Comparison of ENCODE assay signal across 8 cellular contexts in the genomic region with DNA sequence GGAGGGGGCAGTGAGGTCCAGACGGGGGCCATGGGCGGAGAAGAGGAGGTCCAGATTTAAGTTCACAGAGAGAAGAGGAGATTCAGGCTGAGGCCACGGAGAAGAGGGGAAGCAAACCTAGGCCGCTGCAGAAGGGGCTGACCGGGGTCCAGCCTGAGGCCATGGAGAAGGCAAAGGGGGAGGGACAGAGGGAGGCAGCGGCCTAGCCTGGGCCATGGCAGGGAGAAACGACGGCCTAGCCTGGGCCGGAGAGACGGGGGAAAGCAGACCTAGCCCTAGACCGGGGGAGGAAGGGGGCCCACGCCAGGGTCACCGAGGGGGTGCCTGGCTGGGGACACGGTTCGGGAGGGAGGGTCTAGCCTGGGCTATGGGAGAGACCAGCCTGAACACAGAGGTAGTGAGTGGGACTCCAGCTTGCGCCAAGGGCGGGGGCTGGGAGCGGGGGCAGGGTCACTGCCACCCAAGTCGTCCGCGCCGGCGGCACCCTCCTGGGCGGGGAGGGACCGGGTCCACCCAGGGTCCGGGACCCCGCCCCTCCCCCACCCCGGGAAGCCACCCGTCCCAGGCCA. TPM values are rescaled to one million over a fixed set of nuclear protein-coding genes. Genes with fewer than 3 reads are reported as not detected.
DNase-seq lines count a peak whose midpoint lies in the region; ATAC-seq and TF ChIP-seq lines count a peak whose summit lies in the region.

No MANE protein-coding gene starts in this region.

- H3K9me3 Mint-ChIP-seq in dendritic cell treated with granulocyte-macrophage colony-stimulating factor and Interleukin-4, amounts not matched to agents 40 ng/mL and 50 ng/mL, for 4 days: no peaks in the 10 kb centered on the region

- peak overlapping the region; percentile 94 to 98 for H3K4ac ChIP-seq in mesenchymal stem cell (ENCODE audit: low read depth in 1 of 2, low read length in 2 of 2)

- H3F3A ChIP-seq in PC-3 (ENCODE audit: low read length, unreplicated experiment): no peaks in the 10 kb centered on the region

- no peaks in the 10 kb centered on the region for H3K9me2 ChIP-seq in PC-3 (replicated peaks; ENCODE audit: low read length)

- peaks cover 55% of the 10 kb centered on the region for H3K79me2 ChIP-seq in PC-3 (ENCODE audit: low read length)

- peak overlapping the region; percentile 99 for H3K27ac Mint-ChIP-seq in dendritic cell treated with granulocyte-macrophage colony-stimulating factor and Interleukin-4, amounts not matched to agents 40 ng/mL and 50 ng/mL, for 4 days

- peak overlapping the region; percentile 97 for H2AK5ac ChIP-seq in mesenchymal stem cell (ENCODE audit: low read length, severe bottlenecking)

- no peaks in the 10 kb centered on the region for H3K27me3 Mint-ChIP-seq in dendritic cell treated with granulocyte-macrophage colony-stimulating factor and Interleukin-4, amounts not matched to agents 40 ng/mL and 50 ng/mL, for 4 days

- peaks cover 1% of the 10 kb centered on the region for H3K79me1 ChIP-seq in mesenchymal stem cell (replicated peaks; ENCODE audit: low read length, poor library complexity, severe bottlenecking)

- peak overlapping the region in 1 of 2 experiments; percentile 97 for H3K14ac ChIP-seq in mesenchymal stem cell (ENCODE audit: low read length in 2 of 2)

- peak overlapping the region; percentile 98 for H4K91ac ChIP-seq in mesenchymal stem cell (ENCODE audit: low read length)

- peaks cover 46% of the 10 kb centered on the region for H4K20me1 ChIP-seq in PC-3 (ENCODE audit: low read length)

- under 1% methylated on average over 12 of the region's 29 CpGs for WGBS in mesenchymal stem cell

- no TSS peak for BruUV-seq in PC-3 (replicated peaks; lab: Mats Ljungman, UMichigan)

- TF ChIP-seq CTCF in PC-3 (conservative IDR thresholded peaks at IDR 0.05; ENCODE audit: low read depth, low read length): no peak

- H2BK120ac ChIP-seq in mesenchymal stem cell (ENCODE audit: low read depth, low read length): peak overlapping the region; percentile 98

- H2BK5ac ChIP-seq in mesenchymal stem cell (ENCODE audit: low read depth, low read length, poor library complexity, severe bottlenecking): peak overlapping the region; percentile 91

- H2BK15ac ChIP-seq in mesenchymal stem cell (ENCODE audit: low read depth, poor library complexity, severe bottlenecking): peak overlapping the region; percentile 97

- H3K36me3 Mint-ChIP-seq in dendritic cell treated with granulocyte-macrophage colony-stimulating factor and Interleukin-4, amounts not matched to agents 40 ng/mL and 50 ng/mL, for 4 days (ENCODE audit: low read depth): peaks cover 66% of the 10 kb centered on the region

- H3K36me3 ChIP-seq in PC-3 (ENCODE audit: low read depth, low read length): peaks cover 4% of the 10 kb centered on the region; the same call in 1 of the 2 replicates
- H3K36me3 ChIP-seq in mesenchymal stem cell (ENCODE audit: control insufficient read depth in 1 of 2, insufficient read depth in 2 of 2, low read depth in 1 of 2, low read length in 2 of 2): peaks cover 10 to 32% of the 10 kb centered on the region in 2 experiments

- H3K4me1 Mint-ChIP-seq in dendritic cell treated with granulocyte-macrophage colony-stimulating factor and Interleukin-4, amounts not matched to agents 40 ng/mL and 50 ng/mL, for 4 days (ENCODE audit: low read depth): peaks cover 70% of the 10 kb centered on the region

- DNase-seq in NCI-H82 (lab: John Stamatoyannopoulos, UW): peak; percentile 48
- DNase-seq in NCI-H82 treated with DMSO at 0.1 percent for 48 hours (lab: John Stamatoyannopoulos, UW; ENCODE audit: unreplicated experiment): no peak
- DNase-seq in PC-3: no peak
- DNase-seq in mesenchymal stem cell: peak; percentile 52
- peak; percentile 65 for DNase-seq in ureter (ENCODE audit: low spot score)
- DNase-seq in pons (ENCODE audit: low spot score): no peak

- ATAC-seq in HG02678 (IDR thresholded peaks at IDR 0.05; ENCODE audit: unreplicated experiment): peak; percentile 16
- peak; percentile 5 for ATAC-seq in PC-3

- H3K23ac ChIP-seq in mesenchymal stem cell (ENCODE audit: low read length in 2 of 2): peak overlapping the region; percentile 14 to 92

- H3K27me3 ChIP-seq in PC-3 (ENCODE audit: low read length) (no peaks in the 10 kb centered on the region), mesenchymal stem cell (ENCODE audit: control insufficient read depth in 1 of 2, insufficient read depth in 1 of 2, low read length in 2 of 2) (no peaks in the 10 kb centered on the region)

- CTCF ChIA-PET in PC-3 (lab: Charles Lee): no interaction called here

- peak overlapping the region in 1 of 2 experiments; percentile 75 for H2BK12ac ChIP-seq in mesenchymal stem cell (ENCODE audit: low read length in 2 of 2)

- H3K9me3 ChIP-seq in PC-3 (ENCODE audit: low read length): no peaks in the 10 kb centered on the region
- H3K9me3 ChIP-seq in mesenchymal stem cell (ENCODE audit: control insufficient read depth, low read length): no peaks in the 10 kb centered on the region

- peak overlapping the region; percentile 95 to 96 for H3K18ac ChIP-seq in mesenchymal stem cell (ENCODE audit: low read depth in 1 of 2, low read length in 2 of 2)

- intact Hi-C loops in PC-3 (cut with micrococcal nuclease): loop anchor here (5.0 to 10.0 kb wide), 3 partner anchors 42 to 90 kb away; no protein-coding TSS in a partner anchor
- intact Hi-C loops in dendritic cell treated with granulocyte-macrophage colony-stimulating factor and Interleukin-4, amounts not matched to agents 40 ng/mL and 50 ng/mL, for 4 days (cut with micrococcal nuclease): loop anchor here (2.0 to 5.0 kb wide), 3 partner anchors 38 to 167 kb away; a partner anchor contains a TSS

- peak overlapping the region; percentile 96 for H3K9ac ChIP-seq in PC-3 (ENCODE audit: low read length)
- peak overlapping the region; percentile 97 for H3K9ac ChIP-seq in mesenchymal stem cell (ENCODE audit: low read length)

- H3K4me3 Mint-ChIP-seq in dendritic cell treated with granulocyte-macrophage colony-stimulating factor and Interleukin-4, amounts not matched to agents 40 ng/mL and 50 ng/mL, for 4 days: peak overlapping the region; percentile 98

- H2AFZ ChIP-seq in PC-3 (ENCODE audit: low read length) (peak overlapping the region; percentile 59), mesenchymal stem cell (ENCODE audit: low read depth, low read length) (no peak overlapping the region)

- H4K8ac ChIP-seq in mesenchymal stem cell (ENCODE audit: low read length): peak overlapping the region; percentile 91

- POLR2A ChIA-PET in PC-3 (lab: Charles Lee; ENCODE audit: unreplicated experiment): interaction anchor here (0.6 kb wide), 5 partner anchors 64 to 410 kb away, joined by 4 to 16 read pairs (median 6); no protein-coding TSS in a partner anchor

- H3K4me3 ChIP-seq in PC-3 (ENCODE audit: low read length) (peak overlapping the region; percentile 100), mesenchymal stem cell (ENCODE audit: insufficient read depth in 1 of 2, low read depth in 1 of 2, low read length in 2 of 2) (peak overlapping the region; percentile 90 to 96)

- H3K4me1 ChIP-seq in PC-3 (ENCODE audit: insufficient read depth, low read length) (peaks cover 35% of the 10 kb centered on the region), mesenchymal stem cell (ENCODE audit: control insufficient read depth, insufficient read depth, low read depth, low read length) (peaks cover 37% of the 10 kb centered on the region)

- peak overlapping the region; percentile 49 for H3K27ac ChIP-seq in PC-3 (ENCODE audit: low read length)
- H3K27ac ChIP-seq in mesenchymal stem cell (ENCODE audit: low read length, poor library complexity, severe bottlenecking): peak overlapping the region; percentile 83

- H3K4me2 ChIP-seq in PC-3 (ENCODE audit: low read length) (peak overlapping the region; percentile 99), mesenchymal stem cell (ENCODE audit: low read length, poor library complexity, severe bottlenecking) (peak overlapping the region; percentile 63)

RNA-seq across cellular contexts. Expression of gene CAPZB, which starts 0.5 kb away (rescaled TPM):
- total RNA-seq in PC-3 (2014; rRNA removed) (86.7 and 94.3 TPM in 2 replicates), ureter (284 TPM)
- 431 TPM for polyA plus RNA-seq in mesenchymal stem cell (2013, experiment 1 of 2)
- polyA plus RNA-seq in mesenchymal stem cell (2013, experiment 2 of 2): 426 TPM

Comparison
In these comparisons a context has a peak if more than half of its experiments do, and no peak if none do; other contexts are left out.
1. DNase-seq: peak in NCI-H82 (single experiment), mesenchymal stem cell (single experiment) and ureter (single experiment); none in NCI-H82 treated with DMSO at 0.1 percent for 48 hours (single experiment), PC-3 (single experiment) and pons (single experiment).